Comparison of ENCODE assay signal across 15 cellular contexts in the genomic region with DNA sequence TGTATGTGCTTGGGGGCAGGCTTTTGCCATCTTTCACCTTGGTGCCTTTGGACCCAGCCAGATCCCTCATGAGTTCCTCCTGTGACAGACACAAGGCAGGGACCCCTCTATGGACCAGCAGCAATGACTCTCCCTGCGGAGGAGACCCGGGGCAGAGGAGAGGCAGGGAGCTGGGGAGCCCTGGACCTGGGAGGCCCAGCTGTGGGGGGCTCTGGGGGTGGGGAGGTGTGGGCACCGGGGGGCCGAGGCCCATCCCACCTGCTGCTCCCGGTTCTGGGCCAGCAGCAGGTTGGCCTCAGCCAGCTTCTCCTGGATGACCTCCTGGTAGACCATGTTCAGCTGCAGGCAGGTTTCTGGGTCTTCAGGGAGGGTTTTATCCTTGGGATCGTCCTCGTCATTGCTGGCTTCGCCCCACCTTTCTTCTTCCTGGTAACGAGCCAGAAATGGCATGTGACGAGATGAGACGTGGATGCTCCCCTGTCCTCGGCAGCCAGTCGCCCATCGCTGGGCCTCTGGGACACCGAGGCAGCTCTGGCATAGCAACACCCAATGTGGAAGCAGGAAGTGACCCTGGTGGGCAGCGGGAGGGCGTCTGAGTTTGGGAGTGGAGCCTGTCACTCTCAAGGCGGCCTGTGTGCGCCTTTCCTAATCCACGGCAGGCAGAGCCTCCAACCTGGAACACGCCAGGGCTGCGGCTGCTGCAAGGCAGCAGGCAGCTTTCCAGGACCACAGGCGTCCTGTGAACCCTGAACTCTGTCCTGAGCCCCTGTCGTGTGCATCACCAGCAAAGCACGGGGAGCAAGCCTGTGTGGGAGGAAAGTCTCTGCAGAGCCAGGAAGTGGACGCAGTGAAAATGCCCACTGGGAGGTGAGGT.
"Had no signal": no experiment of that assay in that cellular context is flagged by ENCODE, and none has a peak within 500 bp of the region (broad histone marks: within the 10 kb centered on the region; RNA-seq: fewer than 3 reads in every experiment).

No MANE protein-coding gene starts in this region.

- H3K9me3 Mint-ChIP-seq: naive thymus-derived CD4-positive, alpha-beta T cell; nephron progenitor cell; type B pancreatic cell had no signal

- H3K27ac ChIP-seq: dorsolateral prefrontal cortex, heart right ventricle, left ventricle myocardium inferior, suprapubic skin, thyroid gland had no signal

- H3K27ac Mint-ChIP-seq: nephron progenitor cell, type B pancreatic cell had no signal

- H3K27me3 Mint-ChIP-seq: naive thymus-derived CD4-positive, alpha-beta T cell; type B pancreatic cell had no signal

- DNase-seq: cortex of kidney; dorsolateral prefrontal cortex; effector CD8-positive, alpha-beta T cell; heart right ventricle; hypothalamus; left ventricle myocardium inferior; mesendoderm; naive thymus-derived CD4-positive, alpha-beta T cell; nephron progenitor cell; stimulated activated CD4-positive, alpha-beta T cell treated with anti-CD3 and anti-CD28 coated beads, Interleukin-2, amount 100 ng/mL, for 48 hours; stimulated activated naive CD8-positive, alpha-beta T cell treated with anti-CD3 and anti-CD28 coated beads, Interleukin-15, Interleukin-2, amounts not matched to agents 100 U/mL and 50 U/mL, for 24 hours; thyroid gland had no signal

- ATAC-seq: esophagus mucosa; heart right ventricle; naive thymus-derived CD4-positive, alpha-beta T cell; stimulated activated naive CD8-positive, alpha-beta T cell treated with anti-CD3 and anti-CD28 coated beads, Interleukin-15, Interleukin-2, amounts not matched to agents 100 U/mL and 50 U/mL, for 24 hours had no signal

- H3K4me3 Mint-ChIP-seq: nephron progenitor cell, type B pancreatic cell had no signal
